Comparison of ENCODE assay signal across 8 cellular contexts in genomic region chr4:150583287-150584197, GRCh38. TPM values are rescaled to one million over a fixed set of nuclear protein-coding genes. Genes with fewer than 3 reads are reported as not detected.
DNase-seq lines count a peak whose midpoint lies in the region; ATAC-seq and TF ChIP-seq lines count a peak whose summit lies in the region.

No MANE protein-coding gene starts in this region.

- TF ChIP-seq CTCF in fibroblast of the aortic adventitia (IDR thresholded peaks at IDR 0.05; ENCODE audit: insufficient read depth, low read length) (no peak), mucosa of descending colon (IDR thresholded peaks at IDR 0.05) (no peak), transverse colon (IDR thresholded peaks at IDR 0.05) (no peak)

- H3K4me1 ChIP-seq in SJSA1 (replicated peaks) (peaks cover 13% of the 10 kb centered on the region), mucosa of descending colon (ENCODE audit: low read depth) (no peaks in the 10 kb centered on the region), transverse colon (peaks cover 0 to 1% (median 0%) of the 10 kb centered on the region in 4 donors)

- no peak for TF ChIP-seq EP300 in transverse colon (IDR thresholded peaks at IDR 0.05; ENCODE audit: low read depth)

- H3K27ac ChIP-seq in SJSA1 (no peak overlapping the region), transverse colon (peak overlapping the region; percentile 84 to 91 (median 88))

- H3K36me3 ChIP-seq in SJSA1 (no peaks in the 10 kb centered on the region), mucosa of descending colon (ENCODE audit: low read depth) (no peaks in the 10 kb centered on the region), transverse colon (peaks cover 0 to 13% (median 2%) of the 10 kb centered on the region in 4 donors)

- intact Hi-C loops in mucosa of descending colon (cut with DNase I, micrococcal nuclease) (loop anchor here in 1 of 2 donors (5.0 kb wide), 1 partner anchor 281 kb away; no protein-coding TSS in a partner anchor), transverse colon (cut with DNase I; ENCODE audit: low total_unique reads) (loop anchor here (5.0 kb wide), 1 partner anchor 281 kb away; no protein-coding TSS in a partner anchor)

- peaks cover 32% of the 10 kb centered on the region for H3K27me3 ChIP-seq in SJSA1 (replicated peaks)
- no peaks in the 10 kb centered on the region for H3K27me3 ChIP-seq in transverse colon

- 89% methylated on average over 64 of the region's 69 CpGs; no CpG with 5 or more reads in 1 of the 2 donors for WGBS in transverse colon (ENCODE audit: low coverage in 1 of 2), 2 donors

- in situ Hi-C loops in transverse colon (cut with MboI; ENCODE audit: low pct_ligation_motif_present in 1 of 4, low pct_unique_long_range_greater_than_20kb in 1 of 4, low sequenced_read_pairs in 3 of 4) = loop anchor here in 2 of 4 donors (10.0 to 25.0 kb wide), 2 partner anchors 271 to 279 kb away; no protein-coding TSS in a partner anchor

- H3K9me3 ChIP-seq in SJSA1 (replicated peaks) (no peaks in the 10 kb centered on the region), mucosa of descending colon (no peaks in the 10 kb centered on the region), transverse colon (no peaks in the 10 kb centered on the region)

- peak overlapping the region; percentile 43 for H3K4me3 ChIP-seq in SJSA1
- peak overlapping the region; percentile 50 for H3K4me3 ChIP-seq in fibroblast of the aortic adventitia (ENCODE audit: low read depth, low read length)
- peak overlapping the region; percentile 13 for H3K4me3 ChIP-seq in mucosa of descending colon
- peak overlapping the region; percentile 28 to 52 (median 46) for H3K4me3 ChIP-seq in transverse colon

- peak; percentile 17 for ATAC-seq in mucosa of descending colon
- ATAC-seq in HG02798 (IDR thresholded peaks at IDR 0.05; ENCODE audit: poor library complexity, unreplicated experiment) = no peak

- peak; percentile 44 to 52 for DNase-seq in SJSA1 (ENCODE audit: low read depth in 1 of 2, low spot score in 2 of 2)
- DNase-seq in fibroblast of the aortic adventitia (ENCODE audit: low read depth) = no peak
- peak in 2 of 3 donors; percentile 44 to 53 for DNase-seq in mucosa of descending colon
- DNase-seq in transverse colon = peak; percentile 29
- no peak for DNase-seq in NCI-H2196 treated with DMSO at 0.1 percent for 48 hours (lab: John Stamatoyannopoulos, UW; ENCODE audit: unreplicated experiment)
- no peak for DNase-seq in stimulated activated naive CD4-positive, alpha-beta T cell (lab: John Stamatoyannopoulos, UW)
- DNase-seq in NCI-H1105 (lab: John Stamatoyannopoulos, UW) = no peak

- TF ChIP-seq POLR2A in transverse colon (IDR thresholded peaks at IDR 0.05) = peak; percentile 15

RNA-seq across cellular contexts. Expression of gene MAB21L2, which starts 1.6 kb away (rescaled TPM):
- total RNA-seq in SJSA1 (2014; rRNA removed; shearing (Covaris generic)) = not detected in 2 replicates
- total RNA-seq in fibroblast of the aortic adventitia (ENCODE audit: low replicate concordance) (0.63 TPM in 1 of 2 replicates, not detected in the other), mucosa of descending colon (100 to 1,000 TPM in 1 of 3 donors, 10 to 100 TPM in 1, 1 to 10 TPM in 1; 9.4 to 493 (median 18.2) TPM), transverse colon (100 to 1,000 TPM in 1 of 4 donors, 10 to 100 TPM in 3; 63.0 to 106 (median 78.9) TPM)

Comparison
In these comparisons a context has a peak if more than half of its experiments do, and no peak if none do; other contexts are left out.
1. DNase-seq: peak in SJSA1 (2 of 2), mucosa of descending colon (2 of 3) and transverse colon (single experiment); none in fibroblast of the aortic adventitia (single experiment), NCI-H2196 treated with DMSO at 0.1 percent for 48 hours (single experiment), stimulated activated naive CD4-positive, alpha-beta T cell (0 of 6) and NCI-H1105 (single experiment).
2. Peak in every context shown above with its lines, with median percentiles within 50 percentile points of each other: H3K4me3 ChIP-seq.